28 cellular contexts compared by ENCODE assay signal in genomic region chr6:42179956-42180335, GRCh38. TPM values are rescaled to one million over a fixed set of nuclear protein-coding genes. Genes with fewer than 3 reads are reported as not detected.
DNase-seq lines count a peak whose midpoint lies in the region; ATAC-seq and TF ChIP-seq lines count a peak whose summit lies in the region.
"Had no signal": no experiment of that assay in that cellular context is flagged by ENCODE, and none has a peak within 500 bp of the region (broad histone marks: within the 10 kb centered on the region; RNA-seq: fewer than 3 reads in every experiment).

No MANE protein-coding gene starts in this region.

- no peaks in the 10 kb centered on the region for H3K79me1 ChIP-seq in IMR-90 (ENCODE audit: low read depth in 1 of 2, low read length in 2 of 2)

- H4K91ac ChIP-seq in IMR-90 (ENCODE audit: insufficient read depth, low read depth, low read length) = no peak overlapping the region

- H3K18ac ChIP-seq in IMR-90 (ENCODE audit: low read depth, low read length) = no peak overlapping the region

- no CpG with 5 or more reads among the region's 3 CpGs for WGBS in IMR-90 (ENCODE audit: extremely low coverage in 2 of 2, insufficient read length in 1 of 2), 2 experiments

- peak; percentile 21 for DNase-seq in activated naive CD4-positive, alpha-beta T cell treated with anti-CD3 and anti-CD28 coated beads for 36 hours
- no peak for DNase-seq in activated naive CD4-positive, alpha-beta T cell (lab: John Stamatoyannopoulos, UW)
- DNase-seq in IMR-90 (peak; percentile 32), epithelial cell of esophagus (ENCODE audit: low read depth) (peak; percentile 63), immature natural killer cell (no peak), SW 1271 (lab: John Stamatoyannopoulos, UW) (no peak)
- peak; percentile 53 for DNase-seq in stimulated activated CD8-positive, alpha-beta memory T cell treated with anti-CD3 and anti-CD28 coated beads, Interleukin-4, amount 100 ng/mL, for 48 hours
- DNase-seq: activated CD4-positive, alpha-beta T cell treated with anti-CD3 and anti-CD28 coated beads, Interleukin-2, amount 50 U/mL, for 4 hours; cerebellar nuclear complex; dorsolateral prefrontal cortex; HCEC 1CT; kidney; NCI-H1092 treated with DMSO at 0.1 percent for 48 hours; NCI-H1930; NCI-H69; pancreas; spleen had no signal

- no peaks in the 10 kb centered on the region for H3K27me3 ChIP-seq in IMR-90 (ENCODE audit: control insufficient read depth, insufficient read depth, low read length)
- H3K27me3 ChIP-seq: pancreas, vagina had no signal

- dilution Hi-C loops in IMR-90 (cut with HindIII; ENCODE audit: low sequenced_read_pairs, unreplicated experiment) = no loop called here

- no peaks in the 10 kb centered on the region for H3K4me1 Mint-ChIP-seq in activated naive CD4-positive, alpha-beta T cell treated with anti-CD3 and anti-CD28 coated beads for 36 hours (ENCODE audit: low read depth)
- H3K4me1 Mint-ChIP-seq in immature natural killer cell = no peaks in the 10 kb centered on the region

- H3K9me1 ChIP-seq in IMR-90 (ENCODE audit: insufficient read depth, low read length) = no peaks in the 10 kb centered on the region

- no peaks in the 10 kb centered on the region for H4K20me1 ChIP-seq in IMR-90 (ENCODE audit: insufficient read depth, low read length)

- no peak overlapping the region for H3K4ac ChIP-seq in IMR-90 (ENCODE audit: low read depth, low read length)

- no peak for TF ChIP-seq POLR2A in IMR-90 (IDR thresholded peaks at IDR 0.05; ENCODE audit: low read depth, low read length)

- in situ Hi-C loops in IMR-90 (cut with MboI; ENCODE audit: low sequenced_read_pairs) = no loop called here

- TF ChIP-seq RAD21 in IMR-90 (IDR thresholded peaks at IDR 0.05; ENCODE audit: low read length) = no peak

- intact Hi-C loops in activated naive CD4-positive, alpha-beta T cell treated with anti-CD3 and anti-CD28 coated beads for 36 hours (cut with micrococcal nuclease) = loop anchor here (5.0 kb wide), 1 partner anchor 37 kb away; the partner anchor contains the start of gene MRPS10
- intact Hi-C loops in IMR-90 (cut with micrococcal nuclease) = no loop called here

- H2AK5ac ChIP-seq in IMR-90 (ENCODE audit: low read depth, low read length) = no peak overlapping the region

- H3K9me3 Mint-ChIP-seq in activated naive CD4-positive, alpha-beta T cell treated with anti-CD3 and anti-CD28 coated beads for 36 hours = no peaks in the 10 kb centered on the region
- H3K9me3 Mint-ChIP-seq in immature natural killer cell = no peaks in the 10 kb centered on the region
- H3K9me3 Mint-ChIP-seq: activated T-helper 1 cell treated with anti-CD3 and anti-CD28 coated beads, Interleukin-12 subunit alpha, Interleukin-12 subunit beta, Interleukin-2, Interleukin-4 antibody, amounts not matched to agents 30 ng/mL and 10 ng/mL and 1 ng/mL, durations not matched to agents 14 hours and 24 hours and 36 hours; natural killer cell treated with Interleukin-12 subunit alpha and Interleukin-12 subunit beta and Interleukin-15 and Interleukin-18, amount 100 ng/mL, for 72 hours; T-helper 1 cell treated with Interleukin-12 subunit alpha and Interleukin-12 subunit beta and Interleukin-4 antibody, amounts not matched to agents 30 μg/mL and 1 μg/mL, for 36 hours had no signal

- no peak for TF ChIP-seq CTCF in IMR-90 (conservative IDR thresholded peaks at IDR 0.05; ENCODE audit: low read depth, low read length)
- TF ChIP-seq CTCF in epithelial cell of esophagus (IDR thresholded peaks at IDR 0.05; ENCODE audit: insufficient read depth, low read depth, low read length, missing control alignments) = no peak

- CTCF ChIA-PET in activated naive CD4-positive, alpha-beta T cell treated with anti-CD3 and anti-CD28 coated beads for 36 hours (lab: Charles Lee) = no interaction called here
- CTCF ChIA-PET in IMR-90 (lab: Yijun Ruan, JAX) = no interaction called here

- H3K4me2 ChIP-seq in IMR-90 (ENCODE audit: low read depth, low read length) = no peak overlapping the region

- H3K4me3 ChIP-seq in IMR-90 (ENCODE audit: insufficient read depth, low read depth, low read length) = no peak overlapping the region
- no peak overlapping the region for H3K4me3 ChIP-seq in epithelial cell of esophagus (ENCODE audit: low read length)
- H3K4me3 ChIP-seq: dorsolateral prefrontal cortex, pancreas, spleen, suprapubic skin, vagina had no signal

- no peak overlapping the region for H4K8ac ChIP-seq in IMR-90 (ENCODE audit: low read depth in 2 of 2, low read length in 2 of 2)

- H3K9ac ChIP-seq in IMR-90 (ENCODE audit: low read depth, low read length) = no peak overlapping the region

- H3K4me3 Mint-ChIP-seq in activated naive CD4-positive, alpha-beta T cell treated with anti-CD3 and anti-CD28 coated beads for 36 hours = no peak overlapping the region
- H3K4me3 Mint-ChIP-seq in immature natural killer cell = no peak overlapping the region
- H3K4me3 Mint-ChIP-seq: activated naive CD8-positive, alpha-beta T cell; activated T-helper 1 cell treated with anti-CD3 and anti-CD28 coated beads, Interleukin-12 subunit alpha, Interleukin-12 subunit beta, Interleukin-2, Interleukin-4 antibody, amounts not matched to agents 30 ng/mL and 10 ng/mL and 1 ng/mL, durations not matched to agents 14 hours and 24 hours and 36 hours; natural killer cell treated with Interleukin-12 subunit alpha and Interleukin-12 subunit beta and Interleukin-15 and Interleukin-18, amount 100 ng/mL, for 72 hours; T-helper 1 cell treated with Interleukin-12 subunit alpha and Interleukin-12 subunit beta and Interleukin-4 antibody, amounts not matched to agents 30 μg/mL and 1 μg/mL, for 36 hours had no signal

- H3K56ac ChIP-seq in IMR-90 (ENCODE audit: extremely low read depth, insufficient read depth, low read length) = no peak overlapping the region

- H3K27ac ChIP-seq in IMR-90 (ENCODE audit: insufficient read depth, low read length) = no peak overlapping the region
- H3K27ac ChIP-seq: C4-2B, dorsolateral prefrontal cortex, HL-60, pancreas, spleen, suprapubic skin, vagina had no signal

- no peak overlapping the region for H3K14ac ChIP-seq in IMR-90 (replicated peaks; ENCODE audit: low read depth, low read length)

- POLR2A ChIA-PET in IMR-90 (lab: Charles Lee; ENCODE audit: unreplicated experiment) = no interaction called here

- no peak overlapping the region for H2BK5ac ChIP-seq in IMR-90 (ENCODE audit: low read depth, low read length, poor library complexity, severe bottlenecking)

- no peak overlapping the region for H2AK9ac ChIP-seq in IMR-90 (replicated peaks; ENCODE audit: low read depth, low read length, poor library complexity)

- H2BK120ac ChIP-seq in IMR-90 (ENCODE audit: low read depth, low read length) = no peak overlapping the region

- H2BK15ac ChIP-seq in IMR-90 (ENCODE audit: low read depth, low read length) = no peak overlapping the region

- H2BK20ac ChIP-seq in IMR-90 (ENCODE audit: low read depth, low read length) = no peak overlapping the region

- H3K23ac ChIP-seq in IMR-90 (ENCODE audit: low read depth, low read length) = no peak overlapping the region

- ATAC-seq in IMR-90 (ENCODE audit: low read depth) = no peak
- ATAC-seq: natural killer cell treated with Interleukin-12 subunit alpha and Interleukin-12 subunit beta and Interleukin-15 and Interleukin-18, amount 100 ng/mL, for 72 hours; pancreas had no signal

- no peak overlapping the region for H3K27ac Mint-ChIP-seq in activated naive CD4-positive, alpha-beta T cell treated with anti-CD3 and anti-CD28 coated beads for 36 hours
- no peak overlapping the region for H3K27ac Mint-ChIP-seq in immature natural killer cell
- H3K27ac Mint-ChIP-seq: activated naive CD8-positive, alpha-beta T cell; activated T-helper 1 cell treated with anti-CD3 and anti-CD28 coated beads, Interleukin-12 subunit alpha, Interleukin-12 subunit beta, Interleukin-2, Interleukin-4 antibody, amounts not matched to agents 30 ng/mL and 10 ng/mL and 1 ng/mL, durations not matched to agents 14 hours and 24 hours and 36 hours; natural killer cell treated with Interleukin-12 subunit alpha and Interleukin-12 subunit beta and Interleukin-15 and Interleukin-18, amount 100 ng/mL, for 72 hours; T-helper 1 cell treated with Interleukin-12 subunit alpha and Interleukin-12 subunit beta and Interleukin-4 antibody, amounts not matched to agents 30 μg/mL and 1 μg/mL, for 36 hours had no signal

- H3K9me3 ChIP-seq in IMR-90 (ENCODE audit: control insufficient read depth, insufficient read depth, low read length) = no peaks in the 10 kb centered on the region
- H3K9me3 ChIP-seq: pancreas, spleen, suprapubic skin, vagina had no signal

- no peaks in the 10 kb centered on the region for H3K36me3 ChIP-seq in IMR-90 (ENCODE audit: control insufficient read depth, insufficient read depth, low read length)
- H3K36me3 ChIP-seq: pancreas, spleen, suprapubic skin, vagina had no signal

- H3K4me1 ChIP-seq in IMR-90 (ENCODE audit: control insufficient read depth, insufficient read depth, low read length) = no peaks in the 10 kb centered on the region
- H3K4me1 ChIP-seq: pancreas, suprapubic skin, vagina had no signal

- no peak overlapping the region for H4K5ac ChIP-seq in IMR-90 (ENCODE audit: low read depth, low read length)

- no TSS peak for BruUV-seq in IMR-90 (replicated peaks; lab: Mats Ljungman, UMichigan)

- H3K27me3 Mint-ChIP-seq in activated naive CD4-positive, alpha-beta T cell treated with anti-CD3 and anti-CD28 coated beads for 36 hours (ENCODE audit: low read depth) = no peaks in the 10 kb centered on the region
- H3K27me3 Mint-ChIP-seq in immature natural killer cell (ENCODE audit: low read depth in 3 of 3) = peaks cover 0 to 12% (median 2%) of the 10 kb centered on the region in 3 donors

- no peak overlapping the region for H2AFZ ChIP-seq in IMR-90 (replicated peaks; ENCODE audit: low read length, poor library complexity)

- no peaks in the 10 kb centered on the region for H3K36me3 Mint-ChIP-seq in activated naive CD4-positive, alpha-beta T cell treated with anti-CD3 and anti-CD28 coated beads for 36 hours (ENCODE audit: low read depth)
- no peaks in the 10 kb centered on the region for H3K36me3 Mint-ChIP-seq in immature natural killer cell
- H3K36me3 Mint-ChIP-seq: activated naive CD8-positive, alpha-beta T cell; natural killer cell treated with Interleukin-12 subunit alpha and Interleukin-12 subunit beta and Interleukin-15 and Interleukin-18, amount 100 ng/mL, for 72 hours had no signal

RNA-seq across cellular contexts. Expression of gene GUCA1A, which starts 6.8 kb away (rescaled TPM):
- not detected for total RNA-seq in activated naive CD4-positive, alpha-beta T cell treated with anti-CD3 and anti-CD28 coated beads for 36 hours
- under 0.01 and 0.18 TPM in 2 replicates for total RNA-seq in IMR-90 (2012; rRNA removed)
- 0.32 and 0.34 TPM in 2 replicates for polyA plus RNA-seq in IMR-90 (2012; rRNA removed)
- polyA plus RNA-seq in IMR-90 (2012; cell fraction: cytosol; rRNA removed) = 0.50 and 0.60 TPM in 2 replicates
- 0.12 and 0.18 TPM in 2 replicates for polyA plus RNA-seq in IMR-90 (2012; cell fraction: nucleus; rRNA removed; ENCODE audit: low replicate concordance)
- polyA plus RNA-seq in immature natural killer cell = not detected
- total RNA-seq: activated T-helper 1 cell treated with anti-CD3 and anti-CD28 coated beads, Interleukin-12 subunit alpha, Interleukin-12 subunit beta, Interleukin-2, Interleukin-4 antibody, amounts not matched to agents 30 ng/mL and 10 ng/mL and 1 ng/mL, durations not matched to agents 14 hours and 24 hours and 36 hours; Daoy; kidney; lower leg skin; natural killer cell treated with Interleukin-12 subunit alpha and Interleukin-12 subunit beta and Interleukin-15 and Interleukin-18, amount 100 ng/mL, for 72 hours; RPMI7951; spleen; vagina had no signal
- polyA plus RNA-seq: pancreas had no signal

RNA-seq across cellular contexts. Expression of gene GUCA1B, which starts 14.8 kb away (rescaled TPM):
- total RNA-seq in activated naive CD4-positive, alpha-beta T cell treated with anti-CD3 and anti-CD28 coated beads for 36 hours = 1 to 10 TPM; 2.5 to 2.7 TPM
- under 0.01 and 0.18 TPM in 2 replicates for total RNA-seq in IMR-90 (2012; rRNA removed)
- polyA plus RNA-seq in IMR-90 (2012; rRNA removed) = 0.60 and 1.0 TPM in 2 replicates
- 0.21 and 0.42 TPM in 2 replicates for polyA plus RNA-seq in IMR-90 (2012; cell fraction: cytosol; rRNA removed)
- polyA plus RNA-seq in IMR-90 (2012; cell fraction: nucleus; rRNA removed; ENCODE audit: low replicate concordance) = 0.94 and 1.4 TPM in 2 replicates
- under 1 TPM in 2 of 3 donors, not detected in 1; 0.24 to 0.96 TPM for polyA plus RNA-seq in immature natural killer cell
- total RNA-seq: RPMI7951, vagina had no signal

RNA-seq across cellular contexts. Expression of gene C6orf132, which starts 37.5 kb away (rescaled TPM):
- total RNA-seq in activated naive CD4-positive, alpha-beta T cell treated with anti-CD3 and anti-CD28 coated beads for 36 hours = under 1 TPM; 0.12 to 0.14 TPM
- total RNA-seq in IMR-90 (2012; rRNA removed) = 0.72 and 1.1 TPM in 2 replicates
- polyA plus RNA-seq in IMR-90 (2012; rRNA removed) (1.7 and 1.8 TPM in 2 replicates), immature natural killer cell (under 1 TPM in 2 of 3 donors, not detected in 1; 0.06 to 0.10 TPM)
- 1.6 and 1.7 TPM in 2 replicates for polyA plus RNA-seq in IMR-90 (2012; cell fraction: cytosol; rRNA removed)
- 3.0 and 3.3 TPM in 2 replicates for polyA plus RNA-seq in IMR-90 (2012; cell fraction: nucleus; rRNA removed; ENCODE audit: low replicate concordance)
- total RNA-seq: Daoy, RPMI7951 had no signal

RNA-seq across cellular contexts. Expression of gene MRPS10, which starts 37.7 kb away (rescaled TPM):
- total RNA-seq in activated naive CD4-positive, alpha-beta T cell treated with anti-CD3 and anti-CD28 coated beads for 36 hours = 10 to 100 TPM; 39.7 to 40.7 TPM
- 47.0 and 71.1 TPM in 2 replicates for total RNA-seq in IMR-90 (2012; rRNA removed)
- polyA plus RNA-seq in IMR-90 (2012; rRNA removed) = 24.0 and 28.5 TPM in 2 replicates
- 8.0 and 10.3 TPM in 2 replicates for polyA plus RNA-seq in IMR-90 (2012; cell fraction: cytosol; rRNA removed)
- 1.8 and 8.3 TPM in 2 replicates for polyA plus RNA-seq in IMR-90 (2012; cell fraction: nucleus; rRNA removed; ENCODE audit: low replicate concordance)
- 10 to 100 TPM; 44.7 to 52.5 (median 46.7) TPM for polyA plus RNA-seq in immature natural killer cell

Comparison
In these comparisons a context has a peak if more than half of its experiments do, and no peak if none do; other contexts are left out.
1. DNase-seq: peak in activated naive CD4-positive, alpha-beta T cell treated with anti-CD3 and anti-CD28 coated beads for 36 hours (single experiment), IMR-90 (single experiment), epithelial cell of esophagus (single experiment) and stimulated activated CD8-positive, alpha-beta memory T cell treated with anti-CD3 and anti-CD28 coated beads, Interleukin-4, amount 100 ng/mL, for 48 hours (single experiment); none in activated naive CD4-positive, alpha-beta T cell (0 of 4), immature natural killer cell (0 of 3) and SW 1271 (0 of 2).